Comparison of ENCODE assay signal across 8 cellular contexts in the genomic region with DNA sequence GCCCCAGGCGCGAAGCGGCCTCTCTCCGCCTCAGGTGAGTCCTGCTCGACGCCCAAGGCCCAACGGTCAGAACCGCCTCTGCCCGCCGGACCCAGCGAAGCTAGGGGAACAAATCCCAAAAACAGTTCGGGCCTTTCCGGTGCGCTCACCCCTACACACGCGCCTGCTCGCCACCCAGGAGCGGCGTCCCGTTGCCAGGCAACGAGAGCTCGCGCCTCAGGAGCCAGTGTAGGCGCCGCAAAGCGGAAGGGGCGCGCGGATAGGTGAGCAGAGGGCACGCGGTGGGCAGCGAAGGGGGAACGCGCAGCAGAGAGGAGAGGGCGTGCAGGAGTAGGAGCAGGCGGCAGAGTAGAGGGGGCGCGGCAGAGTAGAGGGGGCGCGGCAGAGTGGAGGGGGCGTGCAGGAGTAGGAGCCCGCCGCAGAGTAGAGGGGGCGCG. TPM values are rescaled to one million over a fixed set of nuclear protein-coding genes. Genes with fewer than 3 reads are reported as not detected.
DNase-seq lines count a peak whose midpoint lies in the region; ATAC-seq, FAIRE-seq and TF ChIP-seq lines count a peak whose summit lies in the region.

A gene (minus strand): TSS at position 193 of the 437 bp plus-strand sequence. CDS start 4,154 bp downstream, outside the sequence.
A gene with protein sequence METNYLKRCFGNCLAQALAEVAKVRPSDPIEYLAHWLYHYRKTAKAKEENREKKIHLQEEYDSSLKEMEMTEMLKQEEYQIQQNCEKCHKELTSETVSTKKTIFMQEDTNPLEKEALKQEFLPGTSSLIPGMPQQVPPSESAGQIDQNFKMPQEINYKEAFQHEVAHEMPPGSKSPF (plus strand): TSS at position 219 of the 437 bp plus-strand sequence. CDS start 5,663 bp downstream, outside the sequence.

- intact Hi-C loops in lower lobe of right lung (cut with DNase I), result no loop called here

- H3K4me3 ChIP-seq in SK-N-MC (peak within 1 kb of the TSS; percentile 67), choroid plexus epithelial cell (ENCODE audit: low read depth, low read length) (peak within 1 kb of the TSS; percentile 34), lower lobe of right lung (peak within 1 kb of the TSS; percentile 40)

- no peak within 1 kb of the TSS for H3K27ac ChIP-seq in SK-N-MC
- H3K27ac ChIP-seq in lower lobe of right lung, result no peak within 1 kb of the TSS

- H3K4me1 ChIP-seq in lower lobe of right lung, result peaks cover 6% of the 10 kb centered on the region

- peaks cover 18% of the 10 kb centered on the region for H3K27me3 ChIP-seq in lower lobe of right lung (ENCODE audit: low read depth)

- H3K9me3 ChIP-seq in SK-N-MC (ENCODE audit: low read depth, low read length) (no peaks in the 10 kb centered on the region), lower lobe of right lung (no peaks in the 10 kb centered on the region)

- no peak within 1 kb of the TSS for H3K9ac ChIP-seq in SK-N-MC (ENCODE audit: insufficient read length)

- ATAC-seq in GM18519 (IDR thresholded peaks at IDR 0.05; ENCODE audit: low FRiP score, unreplicated experiment) (peak; percentile 59), HG03442 (IDR thresholded peaks at IDR 0.05; ENCODE audit: unreplicated experiment) (peak; percentile 84), lower lobe of right lung (peak; percentile 87 to 92), HG02571 (IDR thresholded peaks at IDR 0.05; ENCODE audit: unreplicated experiment) (no peak)

- no peak for TF ChIP-seq POLR2A in H54 (IDR thresholded peaks at IDR 0.05; ENCODE audit: low read depth, low read length)

- DNase-seq in SK-N-MC (ENCODE audit: low read depth, low spot score) (no peak), choroid plexus epithelial cell (ENCODE audit: low read depth) (peak; percentile 20), lower lobe of right lung (peak; percentile 83), H54 (ENCODE audit: insufficient read length, low spot score) (no peak)
- peak; percentile 45 for DNase-seq in stimulated activated CD8-positive, alpha-beta memory T cell treated with anti-CD3 and anti-CD28 coated beads, Interleukin-4, amount 100 ng/mL, for 24 hours (ENCODE audit: low read depth)

- TF ChIP-seq CTCF in choroid plexus epithelial cell (conservative IDR thresholded peaks at IDR 0.05; ENCODE audit: low read depth, low read length), result no peak
- TF ChIP-seq CTCF in lower lobe of right lung (IDR thresholded peaks at IDR 0.05), result no peak

- H3K36me3 ChIP-seq in SK-N-MC (ENCODE audit: insufficient read depth, low read length) (no peaks in the 10 kb centered on the region), lower lobe of right lung (no peaks in the 10 kb centered on the region)

- FAIRE-seq in H54 (lab: Jason Lieb, UNC), result no peak

RNA-seq across cellular contexts. Expression of the first gene that starts in this region (rescaled TPM):
- 0.77 TPM for total RNA-seq in lower lobe of right lung

RNA-seq across cellular contexts. Expression of the second gene that starts in this region (rescaled TPM):
- 4.2 TPM for total RNA-seq in lower lobe of right lung

Comparison
In these comparisons a context has a peak if more than half of its experiments do, and no peak if none do; other contexts are left out.
1. DNase-seq: peak in choroid plexus epithelial cell (single experiment), lower lobe of right lung (single experiment) and stimulated activated CD8-positive, alpha-beta memory T cell treated with anti-CD3 and anti-CD28 coated beads, Interleukin-4, amount 100 ng/mL, for 24 hours (single experiment); none in SK-N-MC (single experiment) and H54 (single experiment).
2. Peak in every context shown above with its lines, with median percentiles within 50 percentile points of each other: H3K4me3 ChIP-seq.